Comparison of ENCODE assay signal across 18 cellular contexts in genomic region chr1:228339766-228340685, GRCh38.
A peak's percentile ranks its signal among the peaks of the same experiment; 100 is the strongest.
DNase-seq lines count a peak whose midpoint lies in the region; ATAC-seq and TF ChIP-seq lines count a peak whose summit lies in the region.
"Had no signal": no experiment of that assay in that cellular context is flagged by ENCODE, and none has a peak within 500 bp of the region (broad histone marks: within the 10 kb centered on the region; RNA-seq: fewer than 3 reads in every experiment).

No MANE protein-coding gene starts in this region.

- intact Hi-C loops in Right ventricle myocardium superior (cut with DNase I) (no loop called here), dorsolateral prefrontal cortex (cut with DNase I) (no loop called here), upper lobe of right lung (cut with DNase I) (no loop called here), prostate gland (cut with DNase I) (no loop called here)

- peaks cover 71% of the 10 kb centered on the region for H3K36me3 ChIP-seq in right atrium auricular region
- H3K36me3 ChIP-seq in upper lobe of right lung, result no peaks in the 10 kb centered on the region
- H3K36me3 ChIP-seq in prostate gland, result no peaks in the 10 kb centered on the region

- peaks cover 34% of the 10 kb centered on the region for H3K36me3 Mint-ChIP-seq in nephron progenitor cell (ENCODE audit: low read depth)
- H3K36me3 Mint-ChIP-seq: stimulated activated effector memory CD8-positive, alpha-beta T cell treated with anti-CD3 and anti-CD28 coated beads, Interleukin-12 subunit alpha, Interleukin-12 subunit beta, amount 100 ng/mL, for 72 hours had no signal

- H3K27ac ChIP-seq in right atrium auricular region (no peak overlapping the region), dorsolateral prefrontal cortex (no peak overlapping the region), upper lobe of right lung (no peak overlapping the region), prostate gland (no peak overlapping the region)
- H3K27ac ChIP-seq: testis had no signal

- no peaks in the 10 kb centered on the region for H3K27me3 Mint-ChIP-seq in nephron progenitor cell (ENCODE audit: low read depth, poor library complexity)
- H3K27me3 Mint-ChIP-seq: CD4-positive, alpha-beta T cell had no signal

- no peaks in the 10 kb centered on the region for H3K4me1 Mint-ChIP-seq in nephron progenitor cell
- H3K4me1 Mint-ChIP-seq: nephron; stimulated activated effector memory CD8-positive, alpha-beta T cell treated with anti-CD3 and anti-CD28 coated beads, Interleukin-12 subunit alpha, Interleukin-12 subunit beta, amount 100 ng/mL, for 72 hours had no signal

- H3K9me3 ChIP-seq in right atrium auricular region (no peaks in the 10 kb centered on the region), upper lobe of right lung (no peaks in the 10 kb centered on the region), prostate gland (no peaks in the 10 kb centered on the region)
- H3K9me3 ChIP-seq: testis had no signal

- 94% methylated on average over 24 of the region's 24 CpGs for WGBS in prostate gland

- no peak for ATAC-seq in Right ventricle myocardium superior (ENCODE audit: poor library complexity)
- no peak for ATAC-seq in upper lobe of right lung
- ATAC-seq: SK-N-SH treated with all-trans-retinoic acid at 6 μM for 48 hours; stimulated activated effector memory CD8-positive, alpha-beta T cell treated with anti-CD3 and anti-CD28 coated beads, Interleukin-12 subunit alpha, Interleukin-12 subunit beta, amount 100 ng/mL, for 72 hours had no signal

- no peak for TF ChIP-seq POLR2A in prostate gland (IDR thresholded peaks at IDR 0.05)

- H3K4me1 ChIP-seq in right atrium auricular region (no peaks in the 10 kb centered on the region), upper lobe of right lung (no peaks in the 10 kb centered on the region), prostate gland (replicated peaks) (no peaks in the 10 kb centered on the region)
- H3K4me1 ChIP-seq: testis had no signal

- DNase-seq in Right ventricle myocardium superior (peak; percentile 26), right atrium auricular region (ENCODE audit: low spot score) (no peak), dorsolateral prefrontal cortex (peak in 7 of 10 donors; percentile 6 to 34 (median 23)), nephron progenitor cell (peak; percentile 2), upper lobe of right lung (peak; percentile 56), cerebellar cortex (ENCODE audit: low spot score) (no peak), prostate gland (ENCODE audit: low spot score) (no peak)
- DNase-seq in effector CD8-positive, alpha-beta T cell (lab: John Stamatoyannopoulos, UW), result no peak
- DNase-seq: activated gamma-delta T cell, hippocampal formation, NCI-H187, NCI-H446, retina, testis had no signal

- no peak overlapping the region for H3K27ac Mint-ChIP-seq in nephron progenitor cell
- H3K27ac Mint-ChIP-seq: CD4-positive, alpha-beta T cell; nephron; stimulated activated effector memory CD8-positive, alpha-beta T cell treated with anti-CD3 and anti-CD28 coated beads, Interleukin-12 subunit alpha, Interleukin-12 subunit beta, amount 100 ng/mL, for 72 hours had no signal

- no peak overlapping the region for H3K4me3 ChIP-seq in right atrium auricular region
- no peak overlapping the region for H3K4me3 ChIP-seq in dorsolateral prefrontal cortex
- no peak overlapping the region for H3K4me3 ChIP-seq in upper lobe of right lung
- no peak overlapping the region for H3K4me3 ChIP-seq in prostate gland
- H3K4me3 ChIP-seq: testis had no signal

- H3K9me3 Mint-ChIP-seq in nephron progenitor cell, result no peaks in the 10 kb centered on the region
- H3K9me3 Mint-ChIP-seq: nephron; stimulated activated effector memory CD8-positive, alpha-beta T cell treated with anti-CD3 and anti-CD28 coated beads, Interleukin-12 subunit alpha, Interleukin-12 subunit beta, amount 100 ng/mL, for 72 hours had no signal

- H3K27me3 ChIP-seq in right atrium auricular region, result no peaks in the 10 kb centered on the region
- H3K27me3 ChIP-seq in dorsolateral prefrontal cortex, result no peaks in the 10 kb centered on the region
- H3K27me3 ChIP-seq in upper lobe of right lung, result no peaks in the 10 kb centered on the region
- H3K27me3 ChIP-seq in prostate gland (replicated peaks; ENCODE audit: insufficient read depth), result no peaks in the 10 kb centered on the region
- H3K27me3 ChIP-seq: testis had no signal

- no peak for TF ChIP-seq CTCF in right atrium auricular region (IDR thresholded peaks at IDR 0.05)
- no peak for TF ChIP-seq CTCF in dorsolateral prefrontal cortex (IDR thresholded peaks at IDR 0.05 in 54 of 56, conservative IDR thresholded peaks at IDR 0.05 in 2 of 56; ENCODE audit: low read depth in 1 of 56, partially characterized antibody in 56 of 56)
- TF ChIP-seq CTCF in nephron progenitor cell (IDR thresholded peaks at IDR 0.05), result no peak
- TF ChIP-seq CTCF in upper lobe of right lung (IDR thresholded peaks at IDR 0.05), result no peak
- TF ChIP-seq CTCF in prostate gland (IDR thresholded peaks at IDR 0.05), result no peak

- H3K4me3 Mint-ChIP-seq in nephron progenitor cell, result no peak overlapping the region
- H3K4me3 Mint-ChIP-seq: CD4-positive, alpha-beta T cell; nephron; stimulated activated effector memory CD8-positive, alpha-beta T cell treated with anti-CD3 and anti-CD28 coated beads, Interleukin-12 subunit alpha, Interleukin-12 subunit beta, amount 100 ng/mL, for 72 hours had no signal

Comparison
In these comparisons a context has a peak if more than half of its experiments do, and no peak if none do; other contexts are left out.
1. DNase-seq: peak in Right ventricle myocardium superior (single experiment), dorsolateral prefrontal cortex (7 of 10), nephron progenitor cell (single experiment) and upper lobe of right lung (single experiment); none in right atrium auricular region (single experiment), cerebellar cortex (single experiment), effector CD8-positive, alpha-beta T cell (single experiment) and prostate gland (single experiment).